ENCODE assay signal across 1 cellular context in the genomic region with DNA sequence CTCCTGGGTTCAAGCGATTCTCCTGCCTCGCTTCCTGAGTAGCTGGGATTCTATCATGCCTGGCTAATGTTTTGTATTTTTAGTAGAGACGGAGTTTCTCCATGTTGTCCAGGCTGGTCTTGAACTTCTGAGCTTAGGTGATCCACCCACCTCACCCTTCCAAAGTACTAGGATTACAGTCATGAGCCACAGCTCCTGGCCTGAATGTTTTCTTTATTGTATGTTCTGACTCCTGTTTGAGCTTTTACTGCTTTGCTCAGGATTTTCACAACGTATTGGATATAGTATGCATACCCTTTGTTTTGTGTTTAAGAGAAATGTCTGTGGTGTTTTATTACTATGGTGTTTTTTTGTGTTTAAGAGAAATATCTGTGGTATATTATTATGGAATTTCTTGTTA.
TF ChIP-seq lines count a peak whose summit lies in the region.

No MANE protein-coding gene starts in this region.

TF ChIP-seq in WTC11, 78 proteins besides CTCF, POLR2A, EP300 and RAD21 (continued from another document):
- TF ChIP-seq NFE2L1 (CRISPR knock-in tag; IDR thresholded peaks at IDR 0.05): no peak
